ENCODE assay signal across 1 cellular context in genomic region chr12:110282956-110283817, GRCh38.
TF ChIP-seq lines count a peak whose summit lies in the region.

No MANE protein-coding gene starts in this region.

TF ChIP-seq in K562, 482 proteins besides CTCF, POLR2A, EP300 and RAD21 (continued from another document and continues in another):
- TF ChIP-seq PKNOX1 (IDR thresholded peaks at IDR 0.05) (0 out of 2 replicates have a peak, but pooled peaks have one; percentile 35), CSDE1 (IDR thresholded peaks at IDR 0.05) (no peak), KDM1A (IDR thresholded peaks at IDR 0.05) (no peak), USF2 (CRISPR knock-in tag; IDR thresholded peaks at IDR 0.05) (no peak), THRB (CRISPR knock-in tag; conservative IDR thresholded peaks at IDR 0.05) (no peak), FOXJ2 (tag; IDR thresholded peaks at IDR 0.05) (no peak), NONO (IDR thresholded peaks at IDR 0.05; ENCODE audit: low read depth in 2 of 2, low read length in 1 of 2) (no peak), TOE1 (IDR thresholded peaks at IDR 0.05; ENCODE audit: borderline replicate concordance) (no peak), TOE1 (CRISPR knock-in tag; IDR thresholded peaks at IDR 0.05; ENCODE audit: borderline replicate concordance, low read depth) (no peak), TCF7 (IDR thresholded peaks at IDR 0.05; ENCODE audit: borderline replicate concordance) (no peak), ETV1 (tag; conservative IDR thresholded peaks at IDR 0.05; ENCODE audit: low read depth) (no peak), ZNF583 (CRISPR knock-in tag; IDR thresholded peaks at IDR 0.05) (no peak), HDAC2 (IDR thresholded peaks at IDR 0.05) (no peak), PRDM10 (IDR thresholded peaks at IDR 0.05; ENCODE audit: partially characterized antibody) (peak; percentile 15), HINFP (tag; conservative IDR thresholded peaks at IDR 0.05; ENCODE audit: low read depth) (no peak), E2F1 (CRISPR knock-in tag; IDR thresholded peaks at IDR 0.05) (no peak), FOS (IDR thresholded peaks at IDR 0.05; ENCODE audit: extremely low read depth, insufficient read length) (no peak), ZBTB26 (CRISPR knock-in tag; IDR thresholded peaks at IDR 0.05) (0 out of 2 replicates have a peak, but pooled peaks have one; percentile 38), ZBTB40 (IDR thresholded peaks at IDR 0.05) (no peak), ZBTB40 (CRISPR knock-in tag; IDR thresholded peaks at IDR 0.05) (no peak), ZNF143 (CRISPR knock-in tag; IDR thresholded peaks at IDR 0.05) (no peak), PTTG1 (tag; IDR thresholded peaks at IDR 0.05; ENCODE audit: low read depth) (no peak), EHMT2 (IDR thresholded peaks at IDR 0.05) (no peak), ZNF12 (CRISPR knock-in tag; IDR thresholded peaks at IDR 0.05) (no peak), THRAP3 (IDR thresholded peaks at IDR 0.05; ENCODE audit: borderline replicate concordance) (no peak), CREB3 (tag; conservative IDR thresholded peaks at IDR 0.05; ENCODE audit: low read depth) (no peak), ZBTB11 (CRISPR knock-in tag; IDR thresholded peaks at IDR 0.05) (no peak), ZNF431 (CRISPR knock-in tag; IDR thresholded peaks at IDR 0.05) (no peak), FOXK2 (conservative IDR thresholded peaks at IDR 0.05 in 1 of 2, IDR thresholded peaks at IDR 0.05 in 1 of 2; ENCODE audit: low read depth in 2 of 2) (no peak), NEUROD1 (IDR thresholded peaks at IDR 0.05; ENCODE audit: borderline replicate concordance, low read depth, low read length, partially characterized antibody) (no peak), ZC3H4 (CRISPR knock-in tag; IDR thresholded peaks at IDR 0.05; ENCODE audit: borderline replicate concordance) (no peak), RFX1 (IDR thresholded peaks at IDR 0.05) (peak; percentile 36; the same call in 1 of the 2 replicates)
